ENCODE assay signal across 1 cellular context in genomic region chrX:70026112-70026850, GRCh38.
TF ChIP-seq lines count a peak whose summit lies in the region.

No MANE protein-coding gene starts in this region.

TF ChIP-seq in HCT116, 20 proteins besides CTCF, POLR2A, EP300 and RAD21 (continued from another document):
- TF ChIP-seq ZBTB33 (IDR thresholded peaks at IDR 0.05; ENCODE audit: extremely low read depth, insufficient replicate concordance, low read length) (no peak), YY1 (IDR thresholded peaks at IDR 0.05; ENCODE audit: extremely low read depth, insufficient replicate concordance, low read depth, low read length) (no peak), REST (IDR thresholded peaks at IDR 0.05; ENCODE audit: low read depth) (no peak), SRF (IDR thresholded peaks at IDR 0.05; ENCODE audit: low read depth) (no peak), EZH2phosphoT487 (IDR thresholded peaks at IDR 0.05; ENCODE audit: borderline replicate concordance) (no peak)
